In the genomic region with DNA sequence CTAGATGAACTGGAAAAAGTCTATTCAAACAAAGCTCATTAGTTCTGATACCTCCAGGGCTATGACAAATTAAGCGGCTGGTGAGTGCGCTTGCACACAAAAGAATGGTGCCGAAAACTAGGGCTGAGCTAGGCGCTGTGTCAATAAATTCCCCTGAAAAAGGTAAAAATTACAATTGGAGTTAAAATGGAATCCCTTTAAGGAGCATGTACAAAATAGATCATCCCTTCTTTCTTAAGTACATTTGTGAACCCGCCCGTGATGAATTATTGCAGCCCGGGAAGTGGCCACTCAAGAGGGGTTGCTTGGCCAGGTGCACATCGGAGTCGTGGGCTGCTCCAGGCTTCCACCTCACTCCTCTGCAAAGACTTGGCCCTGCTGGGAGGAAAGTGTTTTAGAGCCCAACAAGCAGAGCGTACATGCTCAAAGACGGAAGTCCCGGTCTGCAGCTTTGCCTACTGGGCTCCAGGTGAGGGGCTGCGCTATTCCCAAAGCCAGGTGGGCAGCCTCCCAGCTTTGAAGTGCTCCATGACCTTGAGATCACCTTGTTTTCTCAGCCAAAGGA, we compare ENCODE assay signal across 22 cellular contexts.
A peak's percentile ranks its signal among the peaks of the same experiment; 100 is the strongest.
DNase-seq lines count a peak whose midpoint lies in the region; ATAC-seq and TF ChIP-seq lines count a peak whose summit lies in the region.
"Had no signal": no experiment of that assay in that cellular context is flagged by ENCODE, and none has a peak within 500 bp of the region (broad histone marks: within the 10 kb centered on the region; RNA-seq: fewer than 3 reads in every experiment).

No MANE protein-coding gene starts in this region.

- no peak overlapping the region for H2AK5ac ChIP-seq in H9 (ENCODE audit: insufficient read length, low read length)

- H4K8ac ChIP-seq in H9 (replicated peaks; ENCODE audit: insufficient read length, low read depth, low read length), result no peak overlapping the region

- no peak overlapping the region for H3K18ac ChIP-seq in H9 (ENCODE audit: insufficient read length, low read depth, low read length)

- H3K27me3 Mint-ChIP-seq in nephron progenitor cell (ENCODE audit: low read depth, poor library complexity) (peaks cover 21% of the 10 kb centered on the region), H9 (ENCODE audit: low read depth) (no peaks in the 10 kb centered on the region)
- H3K27me3 Mint-ChIP-seq: B cell had no signal

- no peak for ATAC-seq in GM21723 (IDR thresholded peaks at IDR 0.05; ENCODE audit: unreplicated experiment)
- ATAC-seq: A549, GM12878, GM23338, HCT116 had no signal

- no peak overlapping the region for H2BK5ac ChIP-seq in H9 (ENCODE audit: insufficient read length, low read length)

- no peak for TF ChIP-seq POLR2A in thyroid gland (IDR thresholded peaks at IDR 0.05)

- H3K27ac ChIP-seq in coronary artery (no peak overlapping the region), thyroid gland (no peak overlapping the region), H9 (ENCODE audit: insufficient read length, low read depth, low read length) (no peak overlapping the region)
- H3K27ac ChIP-seq: A549, PC-9 had no signal

- no peak overlapping the region for H2BK15ac ChIP-seq in H9 (ENCODE audit: low read depth, low read length)

- H3T11ph ChIP-seq in H9 (ENCODE audit: low read length), result no peak overlapping the region

- intact Hi-C loops in thyroid gland (cut with DNase I), result no loop called here

- no peaks in the 10 kb centered on the region for H3K36me3 ChIP-seq in thyroid gland

- no peak for TF ChIP-seq CTCF in coronary artery (IDR thresholded peaks at IDR 0.05)
- TF ChIP-seq CTCF in nephron progenitor cell (IDR thresholded peaks at IDR 0.05), result no peak
- TF ChIP-seq CTCF in thyroid gland (IDR thresholded peaks at IDR 0.05), result no peak
- TF ChIP-seq CTCF in H9 (conservative IDR thresholded peaks at IDR 0.05), result no peak

- H4K91ac ChIP-seq in H9 (ENCODE audit: insufficient read length, low read depth, low read length), result no peak overlapping the region

- H3K4me3 Mint-ChIP-seq in nephron progenitor cell (no peak overlapping the region), H9 (no peak overlapping the region)
- H3K4me3 Mint-ChIP-seq: B cell, CD14-positive monocyte, GM23338 had no signal

- WGBS in thyroid gland, 2 donors, result 34 to 42% methylated on average over 10 to 13 of the region's 13 CpGs
- no CpG with 5 or more reads among the region's 13 CpGs for WGBS in H9 (ENCODE audit: extremely low coverage, insufficient read length, low lambda C conversion rate)

- H3K79me1 ChIP-seq in H9 (ENCODE audit: insufficient read depth, low read depth, low read length, poor library complexity, severe bottlenecking), result no peaks in the 10 kb centered on the region

- H3K27ac Mint-ChIP-seq in nephron progenitor cell (peak overlapping the region; percentile 59), H9 (no peak overlapping the region)
- H3K27ac Mint-ChIP-seq: B cell, GM23338 had no signal

- no peaks in the 10 kb centered on the region for H4K20me1 ChIP-seq in H9 (ENCODE audit: control insufficient read depth, insufficient read depth, insufficient read length)

- H3K9me3 Mint-ChIP-seq in nephron progenitor cell, result no peaks in the 10 kb centered on the region
- H3K9me3 Mint-ChIP-seq in H9, result no peaks in the 10 kb centered on the region; a peak in 1 of 5 replicates

- H3K14ac ChIP-seq in H9 (ENCODE audit: insufficient read depth, low read length), result no peak overlapping the region

- no peak overlapping the region for H3K4ac ChIP-seq in H9 (ENCODE audit: low read depth, low read length)

- H3K4me1 ChIP-seq in thyroid gland (peaks cover 0 to 10% of the 10 kb centered on the region in 2 donors), H9 (ENCODE audit: insufficient read depth, low read length) (no peaks in the 10 kb centered on the region)
- H3K4me1 ChIP-seq: A549 had no signal

- H2BK12ac ChIP-seq in H9 (ENCODE audit: insufficient read length, low read depth, low read length), result no peak overlapping the region

- H3K79me2 ChIP-seq in H9 (ENCODE audit: insufficient read depth, low read length), result no peaks in the 10 kb centered on the region

- H3K36me3 Mint-ChIP-seq in nephron progenitor cell (ENCODE audit: low read depth) (no peaks in the 10 kb centered on the region), H9 (ENCODE audit: insufficient read depth in 1 of 3, low read depth in 3 of 3) (peaks cover 0 to 2% (median 0%) of the 10 kb centered on the region in 3 experiments; a peak in 1 of 7 replicates)
- H3K36me3 Mint-ChIP-seq: CD14-positive monocyte had no signal

- no peak overlapping the region for H2BK120ac ChIP-seq in H9 (ENCODE audit: low read depth, low read length, poor library complexity, severe bottlenecking)

- H3K23ac ChIP-seq in H9 (ENCODE audit: insufficient read length, low read depth, low read length), result no peak overlapping the region

- H2BK20ac ChIP-seq in H9 (ENCODE audit: low read depth, low read length, poor library complexity, severe bottlenecking), result no peak overlapping the region

- H3K9ac ChIP-seq in H9 (ENCODE audit: extremely low read depth, insufficient read length, low read length), result no peak overlapping the region
- H3K9ac ChIP-seq: SK-N-SH had no signal

- H3K4me2 ChIP-seq in H9 (ENCODE audit: insufficient read depth, insufficient read length, low read length), result no peak overlapping the region
- H3K4me2 ChIP-seq: A549, GM23338, PC-9, SK-N-SH had no signal

- H3K9me3 ChIP-seq in thyroid gland (no peaks in the 10 kb centered on the region), H9 (ENCODE audit: control insufficient read depth, low read depth, low read length) (no peaks in the 10 kb centered on the region)
- H3K9me3 ChIP-seq: A549, SK-N-SH had no signal

- H3K4me3 ChIP-seq in coronary artery, result no peak overlapping the region
- H3K4me3 ChIP-seq in thyroid gland (replicated peaks in 1 of 3), result no peak overlapping the region
- H3K4me3 ChIP-seq: A549, GM12878, GM23338, PC-9 had no signal

- H4K5ac ChIP-seq in H9 (ENCODE audit: insufficient read length, low read depth, low read length), result no peak overlapping the region

- H2AFZ ChIP-seq in H9 (ENCODE audit: low read length), result no peak overlapping the region
- H2AFZ ChIP-seq: GM23338, PC-9 had no signal

- DNase-seq in NCI-H1105 (lab: John Stamatoyannopoulos, UW) (peak; percentile 60), coronary artery (ENCODE audit: low spot score) (peak; percentile 19), nephron progenitor cell (no peak), thyroid gland (peak; percentile 34 to 35), H9 (no peak)
- no peak for DNase-seq in activated CD4-positive, alpha-beta T cell treated with anti-CD3 and anti-CD28 coated beads, Interleukin-2, amount 50 U/mL, for 48 hours
- DNase-seq: DND-41, KG1, NCI-H1092 treated with DMSO at 0.1 percent for 48 hours, NCI-H1694 treated with DMSO at 0.1 percent for 48 hours, NCI-H69, PC-9, RPMI8226, SHP77, SK-N-SH had no signal

- H3K4me1 Mint-ChIP-seq in nephron progenitor cell (no peaks in the 10 kb centered on the region), H9 (peaks cover 5 to 6% of the 10 kb centered on the region in 2 experiments)
- H3K4me1 Mint-ChIP-seq: B cell, CD14-positive monocyte, GM23338 had no signal

- no peaks in the 10 kb centered on the region for H3K23me2 ChIP-seq in H9 (ENCODE audit: insufficient read length, low read depth, low read length, poor library complexity, severe bottlenecking)

- H3K27me3 ChIP-seq in thyroid gland (no peaks in the 10 kb centered on the region), H9 (ENCODE audit: insufficient read depth, low read length) (no peaks in the 10 kb centered on the region)

- no peak overlapping the region for H3K56ac ChIP-seq in H9 (ENCODE audit: insufficient read length, low read depth, low read length)

Comparison
In these comparisons a context has a peak if more than half of its experiments do, and no peak if none do; other contexts are left out.
1. DNase-seq: peak in NCI-H1105 (single experiment), coronary artery (single experiment) and thyroid gland (2 of 2); none in nephron progenitor cell (single experiment), activated CD4-positive, alpha-beta T cell treated with anti-CD3 and anti-CD28 coated beads, Interleukin-2, amount 50 U/mL, for 48 hours (0 of 2) and H9 (single experiment).